ENCODE assay signal across 8 cellular contexts in genomic region chr18:58091099-58091611, GRCh38. TPM values are rescaled to one million over a fixed set of nuclear protein-coding genes. Genes with fewer than 3 reads are reported as not detected.
DNase-seq lines count a peak whose midpoint lies in the region; ATAC-seq and TF ChIP-seq lines count a peak whose summit lies in the region.

No MANE protein-coding gene starts in this region.

- in situ Hi-C loops in T47D (cut with HindIII; ENCODE audit: low pct_unique_long_range_greater_than_20kb, low sequenced_read_pairs), result no loop called here

- H3K4me3 Mint-ChIP-seq in GM23338, result no peak overlapping the region
- H3K4me3 Mint-ChIP-seq in chondrocyte (ENCODE audit: unreplicated experiment), result no peak overlapping the region

- H4K20me1 ChIP-seq in GM23338 (replicated peaks; ENCODE audit: insufficient read depth), result no peaks in the 10 kb centered on the region; the same call in 1 of the 2 replicates

- H3K4me1 Mint-ChIP-seq in GM23338, result peaks cover 65% of the 10 kb centered on the region
- H3K4me1 Mint-ChIP-seq in chondrocyte (ENCODE audit: low read depth), result no peaks in the 10 kb centered on the region

- peaks cover 77% of the 10 kb centered on the region for H3K79me2 ChIP-seq in GM23338 (replicated peaks; ENCODE audit: insufficient read depth)

- DNase-seq in DMS53 treated with DMSO at 0.1 percent for 48 hours (lab: John Stamatoyannopoulos, UW; ENCODE audit: unreplicated experiment) (peak; percentile 96), T47D (ENCODE audit: low read depth in 1 of 2, low spot score in 1 of 2) (peak; percentile 30 to 81), GM23338 (ENCODE audit: low spot score) (no peak), Right ventricle myocardium superior (no peak), chondrocyte (ENCODE audit: low spot score) (no peak)
- no peak for DNase-seq in NK-92 treated with Interleukin-12 subunit alpha and Interleukin-12 subunit beta, amount 100 ng/mL, for 24 hours (lab: John Stamatoyannopoulos, UW)

- H3K9me3 Mint-ChIP-seq in GM23338, result peaks cover 13% of the 10 kb centered on the region
- H3K9me3 Mint-ChIP-seq in chondrocyte (ENCODE audit: low read depth), result peaks cover 11% of the 10 kb centered on the region

- H3K27me3 Mint-ChIP-seq in GM23338 (ENCODE audit: insufficient read depth, low read depth, poor library complexity) (peaks cover 9% of the 10 kb centered on the region), chondrocyte (ENCODE audit: low read depth) (no peaks in the 10 kb centered on the region)

- H3K9me2 ChIP-seq in GM23338 (ENCODE audit: insufficient read depth), result no peaks in the 10 kb centered on the region

- peaks cover 60% of the 10 kb centered on the region for H3K4me1 ChIP-seq in GM23338 (ENCODE audit: insufficient read depth)

- no peaks in the 10 kb centered on the region for H3F3A ChIP-seq in GM23338 (replicated peaks; ENCODE audit: low read depth)

- no peak overlapping the region for H2AFZ ChIP-seq in GM23338

- H3K27ac ChIP-seq in GM23338 (ENCODE audit: low read depth), result no peak overlapping the region

- no peaks in the 10 kb centered on the region for H3K27me3 ChIP-seq in GM23338 (ENCODE audit: insufficient read depth)

- H3K4me2 ChIP-seq in GM23338, result no peak overlapping the region

- peak; percentile 84 for ATAC-seq in GM19455 (IDR thresholded peaks at IDR 0.05; ENCODE audit: unreplicated experiment)
- peak; percentile 85 for ATAC-seq in HG03442 (IDR thresholded peaks at IDR 0.05; ENCODE audit: unreplicated experiment)
- ATAC-seq in GM23338, result no peak
- no peak for ATAC-seq in Right ventricle myocardium superior (ENCODE audit: poor library complexity)

- peaks cover 25% of the 10 kb centered on the region for H3K36me3 Mint-ChIP-seq in GM23338 (ENCODE audit: low read depth)
- H3K36me3 Mint-ChIP-seq in chondrocyte (ENCODE audit: low read depth), result peaks cover 3% of the 10 kb centered on the region

- H3K27ac Mint-ChIP-seq in GM23338 (no peak overlapping the region; the same call in 1 of the 2 replicates), chondrocyte (ENCODE audit: unreplicated experiment) (no peak overlapping the region)

- no peak overlapping the region for H3K4me3 ChIP-seq in GM23338

- TF ChIP-seq CTCF in GM23338 (conservative IDR thresholded peaks at IDR 0.05; ENCODE audit: low read depth in 2 of 2) (no peak), chondrocyte (IDR thresholded peaks at IDR 0.05) (no peak)

- H3K36me3 ChIP-seq in GM23338 (ENCODE audit: insufficient read depth), result peaks cover 4% of the 10 kb centered on the region; the same call in 1 of the 2 replicates

- intact Hi-C loops in Right ventricle myocardium superior (cut with DNase I), result no loop called here

TF ChIP-seq in GM23338, 12 proteins besides CTCF, POLR2A, EP300 and RAD21:
- no peak for TF ChIP-seq ZNF114 (CRISPR knock-in tag; IDR thresholded peaks at IDR 0.05)
- TF ChIP-seq CREB1 (CRISPR knock-in tag; IDR thresholded peaks at IDR 0.05; ENCODE audit: low read depth), result no peak
- TF ChIP-seq EZH2phosphoT487 (IDR thresholded peaks at IDR 0.05; ENCODE audit: unreplicated experiment), result no peak
- TF ChIP-seq ZNF331 (CRISPR knock-in tag; IDR thresholded peaks at IDR 0.05; ENCODE audit: low read depth), result no peak
- no peak for TF ChIP-seq STAT1 (IDR thresholded peaks at IDR 0.05; ENCODE audit: unreplicated experiment)
- TF ChIP-seq, protein P1, sequence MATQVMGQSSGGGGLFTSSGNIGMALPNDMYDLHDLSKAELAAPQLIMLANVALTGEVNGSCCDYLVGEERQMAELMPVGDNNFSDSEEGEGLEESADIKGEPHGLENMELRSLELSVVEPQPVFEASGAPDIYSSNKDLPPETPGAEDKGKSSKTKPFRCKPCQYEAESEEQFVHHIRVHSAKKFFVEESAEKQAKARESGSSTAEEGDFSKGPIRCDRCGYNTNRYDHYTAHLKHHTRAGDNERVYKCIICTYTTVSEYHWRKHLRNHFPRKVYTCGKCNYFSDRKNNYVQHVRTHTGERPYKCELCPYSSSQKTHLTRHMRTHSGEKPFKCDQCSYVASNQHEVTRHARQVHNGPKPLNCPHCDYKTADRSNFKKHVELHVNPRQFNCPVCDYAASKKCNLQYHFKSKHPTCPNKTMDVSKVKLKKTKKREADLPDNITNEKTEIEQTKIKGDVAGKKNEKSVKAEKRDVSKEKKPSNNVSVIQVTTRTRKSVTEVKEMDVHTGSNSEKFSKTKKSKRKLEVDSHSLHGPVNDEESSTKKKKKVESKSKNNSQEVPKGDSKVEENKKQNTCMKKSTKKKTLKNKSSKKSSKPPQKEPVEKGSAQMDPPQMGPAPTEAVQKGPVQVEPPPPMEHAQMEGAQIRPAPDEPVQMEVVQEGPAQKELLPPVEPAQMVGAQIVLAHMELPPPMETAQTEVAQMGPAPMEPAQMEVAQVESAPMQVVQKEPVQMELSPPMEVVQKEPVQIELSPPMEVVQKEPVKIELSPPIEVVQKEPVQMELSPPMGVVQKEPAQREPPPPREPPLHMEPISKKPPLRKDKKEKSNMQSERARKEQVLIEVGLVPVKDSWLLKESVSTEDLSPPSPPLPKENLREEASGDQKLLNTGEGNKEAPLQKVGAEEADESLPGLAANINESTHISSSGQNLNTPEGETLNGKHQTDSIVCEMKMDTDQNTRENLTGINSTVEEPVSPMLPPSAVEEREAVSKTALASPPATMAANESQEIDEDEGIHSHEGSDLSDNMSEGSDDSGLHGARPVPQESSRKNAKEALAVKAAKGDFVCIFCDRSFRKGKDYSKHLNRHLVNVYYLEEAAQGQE (IDR thresholded peaks at IDR 0.05; ENCODE audit: unreplicated experiment), result no peak
- TF ChIP-seq, protein P2, sequence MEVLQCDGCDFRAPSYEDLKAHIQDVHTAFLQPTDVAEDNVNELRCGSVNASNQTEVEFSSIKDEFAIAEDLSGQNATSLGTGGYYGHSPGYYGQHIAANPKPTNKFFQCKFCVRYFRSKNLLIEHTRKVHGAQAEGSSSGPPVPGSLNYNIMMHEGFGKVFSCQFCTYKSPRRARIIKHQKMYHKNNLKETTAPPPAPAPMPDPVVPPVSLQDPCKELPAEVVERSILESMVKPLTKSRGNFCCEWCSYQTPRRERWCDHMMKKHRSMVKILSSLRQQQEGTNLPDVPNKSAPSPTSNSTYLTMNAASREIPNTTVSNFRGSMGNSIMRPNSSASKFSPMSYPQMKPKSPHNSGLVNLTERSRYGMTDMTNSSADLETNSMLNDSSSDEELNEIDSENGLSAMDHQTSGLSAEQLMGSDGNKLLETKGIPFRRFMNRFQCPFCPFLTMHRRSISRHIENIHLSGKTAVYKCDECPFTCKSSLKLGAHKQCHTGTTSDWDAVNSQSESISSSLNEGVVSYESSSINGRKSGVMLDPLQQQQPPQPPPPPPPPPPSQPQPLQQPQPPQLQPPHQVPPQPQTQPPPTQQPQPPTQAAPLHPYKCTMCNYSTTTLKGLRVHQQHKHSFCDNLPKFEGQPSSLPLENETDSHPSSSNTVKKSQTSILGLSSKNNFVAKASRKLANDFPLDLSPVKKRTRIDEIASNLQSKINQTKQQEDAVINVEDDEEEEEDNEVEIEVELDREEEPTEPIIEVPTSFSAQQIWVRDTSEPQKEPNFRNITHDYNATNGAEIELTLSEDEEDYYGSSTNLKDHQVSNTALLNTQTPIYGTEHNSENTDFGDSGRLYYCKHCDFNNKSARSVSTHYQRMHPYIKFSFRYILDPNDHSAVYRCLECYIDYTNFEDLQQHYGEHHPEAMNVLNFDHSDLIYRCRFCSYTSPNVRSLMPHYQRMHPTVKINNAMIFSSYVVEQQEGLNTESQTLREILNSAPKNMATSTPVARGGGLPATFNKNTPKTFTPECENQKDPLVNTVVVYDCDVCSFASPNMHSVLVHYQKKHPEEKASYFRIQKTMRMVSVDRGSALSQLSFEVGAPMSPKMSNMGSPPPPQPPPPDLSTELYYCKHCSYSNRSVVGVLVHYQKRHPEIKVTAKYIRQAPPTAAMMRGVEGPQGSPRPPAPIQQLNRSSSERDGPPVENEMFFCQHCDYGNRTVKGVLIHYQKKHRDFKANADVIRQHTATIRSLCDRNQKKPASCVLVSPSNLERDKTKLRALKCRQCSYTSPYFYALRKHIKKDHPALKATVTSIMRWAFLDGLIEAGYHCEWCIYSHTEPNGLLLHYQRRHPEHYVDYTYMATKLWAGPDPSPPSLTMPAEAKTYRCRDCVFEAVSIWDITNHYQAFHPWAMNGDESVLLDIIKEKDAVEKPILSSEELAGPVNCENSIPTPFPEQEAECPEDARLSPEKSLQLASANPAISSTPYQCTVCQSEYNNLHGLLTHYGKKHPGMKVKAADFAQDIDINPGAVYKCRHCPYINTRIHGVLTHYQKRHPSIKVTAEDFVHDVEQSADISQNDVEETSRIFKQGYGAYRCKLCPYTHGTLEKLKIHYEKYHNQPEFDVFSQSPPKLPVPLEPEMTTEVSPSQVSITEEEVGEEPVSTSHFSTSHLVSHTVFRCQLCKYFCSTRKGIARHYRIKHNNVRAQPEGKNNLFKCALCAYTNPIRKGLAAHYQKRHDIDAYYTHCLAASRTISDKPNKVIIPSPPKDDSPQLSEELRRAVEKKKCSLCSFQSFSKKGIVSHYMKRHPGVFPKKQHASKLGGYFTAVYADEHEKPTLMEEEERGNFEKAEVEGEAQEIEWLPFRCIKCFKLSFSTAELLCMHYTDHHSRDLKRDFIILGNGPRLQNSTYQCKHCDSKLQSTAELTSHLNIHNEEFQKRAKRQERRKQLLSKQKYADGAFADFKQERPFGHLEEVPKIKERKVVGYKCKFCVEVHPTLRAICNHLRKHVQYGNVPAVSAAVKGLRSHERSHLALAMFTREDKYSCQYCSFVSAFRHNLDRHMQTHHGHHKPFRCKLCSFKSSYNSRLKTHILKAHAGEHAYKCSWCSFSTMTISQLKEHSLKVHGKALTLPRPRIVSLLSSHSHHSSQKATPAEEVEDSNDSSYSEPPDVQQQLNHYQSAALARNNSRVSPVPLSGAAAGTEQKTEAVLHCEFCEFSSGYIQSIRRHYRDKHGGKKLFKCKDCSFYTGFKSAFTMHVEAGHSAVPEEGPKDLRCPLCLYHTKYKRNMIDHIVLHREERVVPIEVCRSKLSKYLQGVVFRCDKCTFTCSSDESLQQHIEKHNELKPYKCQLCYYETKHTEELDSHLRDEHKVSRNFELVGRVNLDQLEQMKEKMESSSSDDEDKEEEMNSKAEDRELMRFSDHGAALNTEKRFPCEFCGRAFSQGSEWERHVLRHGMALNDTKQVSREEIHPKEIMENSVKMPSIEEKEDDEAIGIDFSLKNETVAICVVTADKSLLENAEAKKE (CRISPR knock-in tag; IDR thresholded peaks at IDR 0.05), result no peak

RNA-seq across cellular contexts. Expression of gene NEDD4L, which starts 47.1 kb away (rescaled TPM):
- 60.5 and 72.3 TPM in 2 replicates for total RNA-seq in GM23338 (2014; rRNA removed; shearing (Covaris generic))
- 36.2 and 40.7 TPM in 2 replicates for polyA plus RNA-seq in GM23338 (2016; fragmentation: Nextera tagmentation; extraction: Ambion mirVana)
- total RNA-seq in Right ventricle myocardium superior (51.4 TPM), chondrocyte (21.6 to 27.6 TPM (median 25.8 TPM) in 3 replicates)

Comparison
In these comparisons a context has a peak if more than half of its experiments do, and no peak if none do; other contexts are left out.
1. DNase-seq: peak in DMS53 treated with DMSO at 0.1 percent for 48 hours (single experiment) and T47D (2 of 2); none in GM23338 (single experiment), Right ventricle myocardium superior (single experiment), NK-92 treated with Interleukin-12 subunit alpha and Interleukin-12 subunit beta, amount 100 ng/mL, for 24 hours (single experiment) and chondrocyte (single experiment).
2. ATAC-seq: peak in GM19455 (single experiment) and HG03442 (single experiment); none in GM23338 (single experiment) and Right ventricle myocardium superior (single experiment).